ENCODE assay signal across 1 cellular context in the genomic region with DNA sequence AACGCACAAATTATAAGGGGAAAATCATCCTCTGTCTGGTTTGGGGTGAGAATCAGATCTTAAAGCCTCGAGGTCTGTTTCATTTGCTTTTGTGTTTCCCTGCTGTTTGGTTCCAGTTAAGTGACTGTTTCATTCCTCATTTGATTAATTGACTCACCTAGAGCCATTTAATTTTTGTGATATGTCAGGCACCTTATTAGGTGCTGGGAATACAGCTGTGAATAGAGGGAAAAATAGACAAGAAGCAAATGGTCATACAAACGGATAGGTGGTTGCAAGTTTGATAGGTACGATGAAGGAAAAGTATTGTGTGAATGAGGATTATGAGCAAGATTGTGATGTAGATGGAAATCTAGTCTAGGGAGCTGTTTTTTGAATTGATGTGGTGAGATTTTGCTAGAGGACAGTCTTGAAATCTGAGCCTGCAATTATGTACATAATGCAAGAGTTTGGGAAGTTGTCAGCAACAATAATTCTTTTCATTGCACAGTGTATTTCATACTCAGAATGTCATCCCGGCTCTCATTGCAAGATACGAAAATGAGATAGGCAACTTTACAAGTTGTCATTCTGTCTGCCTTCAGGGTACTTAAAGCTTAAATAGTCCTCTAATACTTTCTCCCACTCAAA.
TF ChIP-seq lines count a peak whose summit lies in the region.

No MANE protein-coding gene starts in this region.

TF ChIP-seq in neural cell, 6 proteins besides CTCF, POLR2A, EP300 and RAD21 (continued from another document):
- TF ChIP-seq, protein P1, sequence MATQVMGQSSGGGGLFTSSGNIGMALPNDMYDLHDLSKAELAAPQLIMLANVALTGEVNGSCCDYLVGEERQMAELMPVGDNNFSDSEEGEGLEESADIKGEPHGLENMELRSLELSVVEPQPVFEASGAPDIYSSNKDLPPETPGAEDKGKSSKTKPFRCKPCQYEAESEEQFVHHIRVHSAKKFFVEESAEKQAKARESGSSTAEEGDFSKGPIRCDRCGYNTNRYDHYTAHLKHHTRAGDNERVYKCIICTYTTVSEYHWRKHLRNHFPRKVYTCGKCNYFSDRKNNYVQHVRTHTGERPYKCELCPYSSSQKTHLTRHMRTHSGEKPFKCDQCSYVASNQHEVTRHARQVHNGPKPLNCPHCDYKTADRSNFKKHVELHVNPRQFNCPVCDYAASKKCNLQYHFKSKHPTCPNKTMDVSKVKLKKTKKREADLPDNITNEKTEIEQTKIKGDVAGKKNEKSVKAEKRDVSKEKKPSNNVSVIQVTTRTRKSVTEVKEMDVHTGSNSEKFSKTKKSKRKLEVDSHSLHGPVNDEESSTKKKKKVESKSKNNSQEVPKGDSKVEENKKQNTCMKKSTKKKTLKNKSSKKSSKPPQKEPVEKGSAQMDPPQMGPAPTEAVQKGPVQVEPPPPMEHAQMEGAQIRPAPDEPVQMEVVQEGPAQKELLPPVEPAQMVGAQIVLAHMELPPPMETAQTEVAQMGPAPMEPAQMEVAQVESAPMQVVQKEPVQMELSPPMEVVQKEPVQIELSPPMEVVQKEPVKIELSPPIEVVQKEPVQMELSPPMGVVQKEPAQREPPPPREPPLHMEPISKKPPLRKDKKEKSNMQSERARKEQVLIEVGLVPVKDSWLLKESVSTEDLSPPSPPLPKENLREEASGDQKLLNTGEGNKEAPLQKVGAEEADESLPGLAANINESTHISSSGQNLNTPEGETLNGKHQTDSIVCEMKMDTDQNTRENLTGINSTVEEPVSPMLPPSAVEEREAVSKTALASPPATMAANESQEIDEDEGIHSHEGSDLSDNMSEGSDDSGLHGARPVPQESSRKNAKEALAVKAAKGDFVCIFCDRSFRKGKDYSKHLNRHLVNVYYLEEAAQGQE (IDR thresholded peaks at IDR 0.05; ENCODE audit: borderline replicate concordance) = no peak
- TF ChIP-seq EZH2 (IDR thresholded peaks at IDR 0.05; ENCODE audit: borderline replicate concordance, insufficient read depth, low read length, poor library complexity, severe bottlenecking) (no peak), MXI1 (conservative IDR thresholded peaks at IDR 0.05; ENCODE audit: poor library complexity, severe bottlenecking) (no peak), SMC3 (conservative IDR thresholded peaks at IDR 0.05; ENCODE audit: poor library complexity) (no peak), TAF1 (IDR thresholded peaks at IDR 0.05; ENCODE audit: low read depth) (no peak)
